Comparison of ENCODE assay signal across 17 cellular contexts in genomic region chr3:186044973-186045372, GRCh38.
A peak's percentile ranks its signal among the peaks of the same experiment; 100 is the strongest.
DNase-seq lines count a peak whose midpoint lies in the region; ATAC-seq and TF ChIP-seq lines count a peak whose summit lies in the region.
"Had no signal": no experiment of that assay in that cellular context is flagged by ENCODE, and none has a peak within 500 bp of the region (broad histone marks: within the 10 kb centered on the region; RNA-seq: fewer than 3 reads in every experiment).

No MANE protein-coding gene starts in this region.

- no peak for TF ChIP-seq EP300 in stomach (IDR thresholded peaks at IDR 0.05)

- POLR2A ChIA-PET in WTC11 (lab: Charles Lee): no interaction called here

- H3K36me3 ChIP-seq in fibroblast of lung (ENCODE audit: control insufficient read depth, insufficient read depth, low read length) (peaks cover 2% of the 10 kb centered on the region), lower lobe of right lung (peaks cover 30% of the 10 kb centered on the region), stomach (peaks cover 0 to 31% (median 23%) of the 10 kb centered on the region in 4 donors)
- H3K36me3 ChIP-seq: prostate gland had no signal

- no peaks in the 10 kb centered on the region for H3K79me2 ChIP-seq in fibroblast of lung (ENCODE audit: control insufficient read depth, insufficient read depth, low read length)

- H3K27me3 ChIP-seq in fibroblast of lung (ENCODE audit: control insufficient read depth, insufficient read depth, low read length) (no peaks in the 10 kb centered on the region), lower lobe of right lung (ENCODE audit: low read depth) (no peaks in the 10 kb centered on the region), stomach (peaks cover 0 to 16% (median 0%) of the 10 kb centered on the region in 3 donors)
- H3K27me3 ChIP-seq: BLaER1 treated with 17β-estradiol and CSF1 and Interleukin-3, amounts not matched to agents 10 nM and 100 nM; foreskin keratinocyte had no signal

- no peak overlapping the region for H3K4me2 ChIP-seq in fibroblast of lung (ENCODE audit: extremely low read depth, insufficient read depth, low read length)
- H3K4me2 ChIP-seq: BLaER1 treated with 17β-estradiol and CSF1 and Interleukin-3, amounts not matched to agents 10 nM and 100 nM had no signal

- H3K4me1 ChIP-seq in fibroblast of lung (ENCODE audit: control insufficient read depth, extremely low read depth, insufficient read depth, low read length) (no peaks in the 10 kb centered on the region), lower lobe of right lung (peaks cover 9% of the 10 kb centered on the region), stomach (peaks cover 0 to 21% (median 9%) of the 10 kb centered on the region in 4 donors)
- H3K4me1 ChIP-seq: foreskin keratinocyte, prostate gland had no signal

- DNase-seq in WTC11 (ENCODE audit: low spot score): no peak
- peak; percentile 32 to 62 for DNase-seq in fibroblast of lung (ENCODE audit: low read depth in 2 of 2)
- DNase-seq in lower lobe of right lung: no peak
- DNase-seq in stomach: peak; percentile 31
- no peak for DNase-seq in NCI-H2227 treated with DMSO at 0.1 percent for 48 hours (lab: John Stamatoyannopoulos, UW)
- no peak for DNase-seq in chondrocyte (ENCODE audit: low spot score)
- DNase-seq: activated B cell treated with CpG ODN at 0.5 μM for 24 hours; activated gamma-delta T cell treated with Interleukin-2 at 50 U/mL for 16 hours; DMS153; effector memory CD8-positive, alpha-beta T cell; foreskin keratinocyte; kidney; NCI-H2107; stimulated activated naive CD8-positive, alpha-beta T cell treated with anti-CD3 and anti-CD28 coated beads, Interleukin-15, amount 100 ng/mL, for 72 hours had no signal

- H3K27ac ChIP-seq in fibroblast of lung (ENCODE audit: insufficient read depth, low read length) (no peak overlapping the region), lower lobe of right lung (no peak overlapping the region), stomach (no peak overlapping the region)
- H3K27ac ChIP-seq: BLaER1 treated with 17β-estradiol and CSF1 and Interleukin-3, amounts not matched to agents 10 nM and 100 nM; foreskin keratinocyte; prostate gland had no signal

- TF ChIP-seq CTCF in WTC11 (IDR thresholded peaks at IDR 0.05) (no peak), fibroblast of lung (conservative IDR thresholded peaks at IDR 0.05 in 1 of 2, IDR thresholded peaks at IDR 0.05 in 1 of 2; ENCODE audit: low read depth in 1 of 2, low read length in 2 of 2) (no peak), lower lobe of right lung (IDR thresholded peaks at IDR 0.05) (no peak), stomach (IDR thresholded peaks at IDR 0.05) (no peak), chondrocyte (IDR thresholded peaks at IDR 0.05) (no peak)

- H3K4me3 ChIP-seq in fibroblast of lung (replicated peaks in 1 of 4; ENCODE audit: control extremely low read depth in 1 of 4, insufficient read depth in 1 of 4, low read depth in 3 of 4, low read length in 4 of 4) (no peak overlapping the region), lower lobe of right lung (no peak overlapping the region), stomach (no peak overlapping the region)
- H3K4me3 ChIP-seq: BLaER1 treated with 17β-estradiol and CSF1 and Interleukin-3, amounts not matched to agents 10 nM and 100 nM; prostate gland had no signal

- intact Hi-C loops in lower lobe of right lung (cut with DNase I) (no loop called here), stomach (cut with DNase I; ENCODE audit: low total_unique reads) (no loop called here)

- ATAC-seq in WTC11: peak; percentile 44
- ATAC-seq in lower lobe of right lung: peak; percentile 5 to 30
- no peak for ATAC-seq in stimulated activated memory B cell treated with anti-CD40 and anti-IgM and Interleukin-4, amounts not matched to agents 10 μg/mL and 1 μg/mL and 100 μg/mL, for 72 hours
- ATAC-seq: effector memory CD8-positive, alpha-beta T cell; foreskin keratinocyte; stimulated activated naive CD8-positive, alpha-beta T cell treated with anti-CD3 and anti-CD28 coated beads, Interleukin-15, amount 100 ng/mL, for 72 hours had no signal

- H3K27me3 Mint-ChIP-seq in WTC11 (ENCODE audit: low read depth): no peaks in the 10 kb centered on the region
- no peaks in the 10 kb centered on the region for H3K27me3 Mint-ChIP-seq in stimulated activated memory B cell treated with anti-CD40 and anti-IgM and Interleukin-4, amounts not matched to agents 10 μg/mL and 1 μg/mL and 100 μg/mL, for 72 hours
- H3K27me3 Mint-ChIP-seq in chondrocyte (ENCODE audit: low read depth): no peaks in the 10 kb centered on the region

- H3K9me3 ChIP-seq in fibroblast of lung (ENCODE audit: control insufficient read depth, insufficient read depth, low read depth, low read length) (no peaks in the 10 kb centered on the region), lower lobe of right lung (no peaks in the 10 kb centered on the region), stomach (no peaks in the 10 kb centered on the region)
- H3K9me3 ChIP-seq: BLaER1 treated with 17β-estradiol and CSF1 and Interleukin-3, amounts not matched to agents 10 nM and 100 nM; prostate gland had no signal

- H4K20me1 ChIP-seq in fibroblast of lung (ENCODE audit: control insufficient read depth, extremely low read depth, insufficient read depth, low read length): no peaks in the 10 kb centered on the region

- WGBS in stomach, 5 donors: 14 to 28% (median 23%) methylated on average over 12 of the region's 12 CpGs

- peaks cover 6% of the 10 kb centered on the region for H3K4me1 Mint-ChIP-seq in WTC11
- H3K4me1 Mint-ChIP-seq in stimulated activated memory B cell treated with anti-CD40 and anti-IgM and Interleukin-4, amounts not matched to agents 10 μg/mL and 1 μg/mL and 100 μg/mL, for 72 hours: no peaks in the 10 kb centered on the region
- no peaks in the 10 kb centered on the region for H3K4me1 Mint-ChIP-seq in chondrocyte (ENCODE audit: low read depth)
- H3K4me1 Mint-ChIP-seq: activated B cell treated with CpG ODN at 0.5 μM for 24 hours; stimulated activated naive CD8-positive, alpha-beta T cell treated with anti-CD3 and anti-CD28 coated beads, Interleukin-15, amount 100 ng/mL, for 72 hours had no signal

- H3K4me3 Mint-ChIP-seq in WTC11: no peak overlapping the region
- no peak overlapping the region for H3K4me3 Mint-ChIP-seq in stimulated activated memory B cell treated with anti-CD40 and anti-IgM and Interleukin-4, amounts not matched to agents 10 μg/mL and 1 μg/mL and 100 μg/mL, for 72 hours
- no peak overlapping the region for H3K4me3 Mint-ChIP-seq in chondrocyte (ENCODE audit: unreplicated experiment)
- H3K4me3 Mint-ChIP-seq: activated B cell treated with CpG ODN at 0.5 μM for 24 hours; effector memory CD8-positive, alpha-beta T cell; stimulated activated naive CD8-positive, alpha-beta T cell treated with anti-CD3 and anti-CD28 coated beads, Interleukin-15, amount 100 ng/mL, for 72 hours had no signal

- H3K27ac Mint-ChIP-seq in WTC11 (no peak overlapping the region), chondrocyte (ENCODE audit: unreplicated experiment) (no peak overlapping the region)
- H3K27ac Mint-ChIP-seq in stimulated activated memory B cell treated with anti-CD40 and anti-IgM and Interleukin-4, amounts not matched to agents 10 μg/mL and 1 μg/mL and 100 μg/mL, for 72 hours: no peak overlapping the region
- H3K27ac Mint-ChIP-seq: activated B cell treated with CpG ODN at 0.5 μM for 24 hours; effector memory CD8-positive, alpha-beta T cell; stimulated activated naive CD8-positive, alpha-beta T cell treated with anti-CD3 and anti-CD28 coated beads, Interleukin-15, amount 100 ng/mL, for 72 hours had no signal

- H3K9ac ChIP-seq in fibroblast of lung (ENCODE audit: insufficient read depth, low read length): no peak overlapping the region
- H3K9ac ChIP-seq: BLaER1 treated with 17β-estradiol and CSF1 and Interleukin-3, amounts not matched to agents 10 nM and 100 nM had no signal

- H3K9me3 Mint-ChIP-seq in WTC11: no peaks in the 10 kb centered on the region
- H3K9me3 Mint-ChIP-seq in stimulated activated memory B cell treated with anti-CD40 and anti-IgM and Interleukin-4, amounts not matched to agents 10 μg/mL and 1 μg/mL and 100 μg/mL, for 72 hours: no peaks in the 10 kb centered on the region
- H3K9me3 Mint-ChIP-seq in chondrocyte (ENCODE audit: low read depth): no peaks in the 10 kb centered on the region
- H3K9me3 Mint-ChIP-seq: activated B cell treated with CpG ODN at 0.5 μM for 24 hours; effector memory CD8-positive, alpha-beta T cell; stimulated activated naive CD8-positive, alpha-beta T cell treated with anti-CD3 and anti-CD28 coated beads, Interleukin-15, amount 100 ng/mL, for 72 hours had no signal

- TF ChIP-seq POLR2A in stomach (IDR thresholded peaks at IDR 0.05): no peak

- H3K36me3 Mint-ChIP-seq in WTC11 (peaks cover 19% of the 10 kb centered on the region), chondrocyte (ENCODE audit: low read depth) (peaks cover 7% of the 10 kb centered on the region)
- H3K36me3 Mint-ChIP-seq in stimulated activated memory B cell treated with anti-CD40 and anti-IgM and Interleukin-4, amounts not matched to agents 10 μg/mL and 1 μg/mL and 100 μg/mL, for 72 hours: no peaks in the 10 kb centered on the region

- CTCF ChIA-PET in WTC11 (lab: Charles Lee): interaction anchor here (0.9 to 1.9 kb wide), 4 partner anchors 36 to 164 kb away, joined by 3 to 6 read pairs (median 5); no protein-coding TSS in a partner anchor

- H2AFZ ChIP-seq in fibroblast of lung (ENCODE audit: low read length): no peak overlapping the region

TF ChIP-seq in WTC11, 78 proteins besides CTCF, POLR2A, EP300 and RAD21 (continues in another document):
- TF ChIP-seq ATF6 (CRISPR knock-in tag; IDR thresholded peaks at IDR 0.05): no peak

Comparison
In these comparisons a context has a peak if more than half of its experiments do, and no peak if none do; other contexts are left out.
1. DNase-seq: peak in fibroblast of lung (2 of 2) and stomach (single experiment); none in WTC11 (single experiment), lower lobe of right lung (single experiment), NCI-H2227 treated with DMSO at 0.1 percent for 48 hours (single experiment) and chondrocyte (single experiment).